Comparison of ENCODE assay signal across 9 cellular contexts in the genomic region with DNA sequence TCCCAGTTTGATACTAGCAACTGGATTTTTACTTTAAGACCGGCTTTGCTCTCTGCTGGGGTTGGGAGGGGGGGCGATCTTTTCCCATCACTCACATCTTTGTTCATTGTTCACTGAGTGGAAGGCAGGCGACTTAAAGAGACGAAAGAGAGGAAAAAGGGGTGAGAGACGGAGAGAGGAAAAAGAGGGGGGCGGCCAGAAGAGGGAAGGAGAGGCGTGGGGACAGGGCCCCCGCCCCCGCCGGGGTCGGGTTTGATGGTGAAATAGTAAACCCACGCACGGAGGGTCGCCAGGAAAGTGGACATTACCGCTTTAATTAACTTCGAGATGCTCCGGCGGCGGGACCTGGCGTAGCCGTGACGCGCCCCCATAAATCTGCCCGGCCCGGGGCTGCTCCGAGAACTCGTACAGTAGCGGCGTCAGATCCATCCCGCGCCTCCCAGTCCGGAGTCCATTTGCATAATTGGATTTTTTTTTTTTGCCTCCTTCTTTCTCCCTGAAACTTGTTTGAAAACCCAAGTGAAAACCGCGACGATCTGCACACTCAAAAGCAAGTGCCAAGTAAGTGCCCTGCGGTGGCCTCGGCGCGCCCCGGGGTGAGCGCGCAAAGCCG.
A peak's percentile ranks its signal among the peaks of the same experiment; 100 is the strongest.
DNase-seq lines count a peak whose midpoint lies in the region; ATAC-seq and TF ChIP-seq lines count a peak whose summit lies in the region.
"Had no signal": no experiment of that assay in that cellular context is flagged by ENCODE, and none has a peak within 500 bp of the region (broad histone marks: within the 10 kb centered on the region; RNA-seq: fewer than 3 reads in every experiment).

No MANE protein-coding gene starts in this region.

- H2BK120ac ChIP-seq in mesendoderm (ENCODE audit: low read depth, low read length), result no peak overlapping the region

- peak overlapping the region; percentile 49 for H3K4me3 Mint-ChIP-seq in activated naive CD4-positive, alpha-beta T cell treated with anti-CD3 and anti-CD28 coated beads for 36 hours

- H3K4me3 ChIP-seq in mesendoderm (ENCODE audit: low read length) (peak overlapping the region; percentile 30), tibial nerve (peak overlapping the region; percentile 40 to 69 (median 50))

- no peaks in the 10 kb centered on the region for H3K9me3 ChIP-seq in tibial nerve

- H3K18ac ChIP-seq in mesendoderm (ENCODE audit: low read length), result peak overlapping the region; percentile 46

- no peaks in the 10 kb centered on the region for H3K9me3 Mint-ChIP-seq in activated naive CD4-positive, alpha-beta T cell treated with anti-CD3 and anti-CD28 coated beads for 36 hours

- H3K9ac ChIP-seq in mesendoderm (ENCODE audit: low read length), result peak overlapping the region; percentile 53

- H2BK5ac ChIP-seq in mesendoderm (ENCODE audit: low read length), result no peak overlapping the region

- TF ChIP-seq CTCF in tibial nerve (IDR thresholded peaks at IDR 0.05), result no peak

- DNase-seq in activated naive CD4-positive, alpha-beta T cell treated with anti-CD3 and anti-CD28 coated beads for 36 hours, result no peak
- no peak for DNase-seq in activated naive CD4-positive, alpha-beta T cell treated with anti-CD3 and anti-CD28 coated beads, Interleukin-2, amount 50 U/mL, for 16 hours
- DNase-seq in astrocyte of the hippocampus (ENCODE audit: low read depth, low spot score) (peak; percentile 48), mesendoderm (peak; percentile 25), tibial nerve (ENCODE audit: low spot score in 2 of 2) (no peak), islet precursor cell (no peak), NCI-H226 (no peak)
- DNase-seq: DND-41 had no signal

- H3K4me1 ChIP-seq in mesendoderm (ENCODE audit: control insufficient read depth, low read depth, low read length) (no peaks in the 10 kb centered on the region), tibial nerve (peaks cover 0 to 59% (median 13%) of the 10 kb centered on the region in 4 donors)

- H4K8ac ChIP-seq in mesendoderm (ENCODE audit: low read depth, low read length), result no peak overlapping the region

- TF ChIP-seq POLR2A in tibial nerve (IDR thresholded peaks at IDR 0.05), result no peak

- no peak overlapping the region for H3K27ac Mint-ChIP-seq in activated naive CD4-positive, alpha-beta T cell treated with anti-CD3 and anti-CD28 coated beads for 36 hours

- H3K79me1 ChIP-seq in mesendoderm (ENCODE audit: low read length), result no peaks in the 10 kb centered on the region

- no CpG with 5 or more reads among the region's 43 CpGs for WGBS in mesendoderm (ENCODE audit: extremely low coverage, insufficient coverage, low lambda C conversion rate)
- WGBS in tibial nerve, 2 donors, result 1% methylated on average over 43 of the region's 43 CpGs

- H3K27ac ChIP-seq in mesendoderm (ENCODE audit: low read depth, low read length) (no peak overlapping the region), tibial nerve (peak overlapping the region; percentile 67 to 95 (median 85))

- no peak for TF ChIP-seq EP300 in tibial nerve (IDR thresholded peaks at IDR 0.05)

- H2AK5ac ChIP-seq in mesendoderm (ENCODE audit: low read length), result no peak overlapping the region

- intact Hi-C loops in activated naive CD4-positive, alpha-beta T cell treated with anti-CD3 and anti-CD28 coated beads for 36 hours (cut with micrococcal nuclease), result loop anchor here (5.0 to 10.0 kb wide), 3 partner anchors 177 to 1129 kb away; a partner anchor contains a TSS

- no peak for ATAC-seq in HG03571 (IDR thresholded peaks at IDR 0.05; ENCODE audit: unreplicated experiment)

- no peak overlapping the region for H3K23ac ChIP-seq in mesendoderm (ENCODE audit: low read length)

- peaks cover 29% of the 10 kb centered on the region for H3K4me1 Mint-ChIP-seq in activated naive CD4-positive, alpha-beta T cell treated with anti-CD3 and anti-CD28 coated beads for 36 hours (ENCODE audit: low read depth)

- peaks cover 2% of the 10 kb centered on the region for H3K36me3 Mint-ChIP-seq in activated naive CD4-positive, alpha-beta T cell treated with anti-CD3 and anti-CD28 coated beads for 36 hours (ENCODE audit: low read depth)

- peak overlapping the region; percentile 79 for H3K4me2 ChIP-seq in mesendoderm (ENCODE audit: low read length)

- H3K36me3 ChIP-seq in mesendoderm (ENCODE audit: control insufficient read depth, insufficient read depth, low read length) (no peaks in the 10 kb centered on the region), tibial nerve (no peaks in the 10 kb centered on the region)

- peaks cover 54% of the 10 kb centered on the region for H3K27me3 Mint-ChIP-seq in activated naive CD4-positive, alpha-beta T cell treated with anti-CD3 and anti-CD28 coated beads for 36 hours (ENCODE audit: low read depth)

- H3K79me2 ChIP-seq in mesendoderm (ENCODE audit: control insufficient read depth, insufficient read depth, low read length), result no peaks in the 10 kb centered on the region

- H3K56ac ChIP-seq in mesendoderm (ENCODE audit: low read length), result peak overlapping the region; percentile 86

- no peak overlapping the region for H2BK15ac ChIP-seq in mesendoderm (replicated peaks; ENCODE audit: low read depth)

- CTCF ChIA-PET in activated naive CD4-positive, alpha-beta T cell treated with anti-CD3 and anti-CD28 coated beads for 36 hours (lab: Charles Lee), result no interaction called here

- H3K27me3 ChIP-seq in mesendoderm (ENCODE audit: insufficient read depth, low read length, poor library complexity) (peaks cover 33% of the 10 kb centered on the region), tibial nerve (peaks cover 0 to 52% of the 10 kb centered on the region in 2 donors)

- no peak overlapping the region for H4K5ac ChIP-seq in mesendoderm (ENCODE audit: low read length)

- no peak overlapping the region for H3K4ac ChIP-seq in mesendoderm (ENCODE audit: low read depth, low read length)

Comparison
In these comparisons a context has a peak if more than half of its experiments do, and no peak if none do; other contexts are left out.
1. DNase-seq: peak in astrocyte of the hippocampus (single experiment) and mesendoderm (single experiment); none in activated naive CD4-positive, alpha-beta T cell treated with anti-CD3 and anti-CD28 coated beads for 36 hours (single experiment), activated naive CD4-positive, alpha-beta T cell treated with anti-CD3 and anti-CD28 coated beads, Interleukin-2, amount 50 U/mL, for 16 hours (single experiment), tibial nerve (0 of 2), islet precursor cell (single experiment) and NCI-H226 (single experiment).